ENCODE assay signal across 1 cellular context in genomic region chr16:67108489-67108888, GRCh38.
A peak's percentile ranks its signal among the peaks of the same experiment; 100 is the strongest.
TF ChIP-seq lines count a peak whose summit lies in the region.

No MANE protein-coding gene starts in this region.

TF ChIP-seq in HEK293, 187 proteins besides CTCF, POLR2A, EP300 and RAD21:
- TF ChIP-seq ZNF366 (tag by site-specific recombination; conservative IDR thresholded peaks at IDR 0.05), result 0 out of 2 replicates have a peak, but pooled peaks have one; percentile 13
- TF ChIP-seq SCRT1 (tag by site-specific recombination; IDR thresholded peaks at IDR 0.05; ENCODE audit: borderline replicate concordance), result no peak
